Comparison of ENCODE assay signal across 1 cellular context in the genomic region with DNA sequence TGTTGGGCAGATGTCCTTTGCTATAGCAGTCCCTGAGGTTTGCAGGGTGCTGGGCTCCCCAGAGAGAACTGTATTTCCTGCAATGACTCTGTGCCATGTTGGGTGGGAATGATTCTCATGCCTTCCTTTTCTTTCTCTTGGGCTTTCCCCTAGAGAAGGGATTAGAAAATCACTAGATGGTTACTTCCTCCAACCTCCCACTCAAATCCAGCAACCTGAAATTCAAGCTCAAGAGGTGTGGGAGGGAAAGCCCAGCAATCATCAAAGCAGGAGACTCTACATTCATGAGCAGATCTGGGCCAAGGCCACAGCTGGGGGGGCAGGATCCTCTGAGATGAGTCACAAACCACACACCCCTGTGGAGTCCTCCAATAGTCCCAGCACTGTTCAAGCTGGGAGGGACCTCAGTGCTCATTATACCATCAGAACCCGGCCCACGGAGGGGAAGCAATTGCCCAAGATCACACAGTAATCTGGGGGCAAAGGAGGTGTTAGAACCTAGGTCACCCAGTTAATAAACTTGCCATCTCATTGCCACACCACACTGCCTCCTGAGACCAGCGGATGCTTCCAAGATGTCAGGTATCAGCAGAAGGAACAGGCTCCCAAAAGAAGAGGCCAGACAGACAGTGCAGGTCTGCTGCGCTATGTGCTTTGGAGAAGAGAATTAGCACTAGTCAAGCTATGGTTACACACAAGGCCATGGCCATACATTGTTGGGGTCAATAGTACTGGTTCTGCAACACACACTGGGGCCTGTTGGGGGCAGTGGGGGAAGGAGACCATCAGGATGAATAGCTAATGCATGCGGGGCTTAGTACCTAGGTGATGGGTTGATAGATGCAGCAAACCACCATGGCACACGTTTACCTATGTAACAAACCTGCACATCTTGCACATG.
A peak's percentile ranks its signal among the peaks of the same experiment; 100 is the strongest.
TF ChIP-seq lines count a peak whose summit lies in the region.

No MANE protein-coding gene starts in this region.

TF ChIP-seq in HepG2, 621 proteins besides CTCF, POLR2A, EP300 and RAD21 (continued from another document and continues in another):
- TF ChIP-seq, protein P1, sequence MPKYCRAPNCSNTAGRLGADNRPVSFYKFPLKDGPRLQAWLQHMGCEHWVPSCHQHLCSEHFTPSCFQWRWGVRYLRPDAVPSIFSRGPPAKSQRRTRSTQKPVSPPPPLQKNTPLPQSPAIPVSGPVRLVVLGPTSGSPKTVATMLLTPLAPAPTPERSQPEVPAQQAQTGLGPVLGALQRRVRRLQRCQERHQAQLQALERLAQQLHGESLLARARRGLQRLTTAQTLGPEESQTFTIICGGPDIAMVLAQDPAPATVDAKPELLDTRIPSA (CRISPR knock-in tag; IDR thresholded peaks at IDR 0.05; ENCODE audit: borderline replicate concordance): no peak
- TF ChIP-seq SETDB1 (CRISPR knock-in tag; IDR thresholded peaks at IDR 0.05; ENCODE audit: borderline replicate concordance): no peak
- TF ChIP-seq, protein P2, sequence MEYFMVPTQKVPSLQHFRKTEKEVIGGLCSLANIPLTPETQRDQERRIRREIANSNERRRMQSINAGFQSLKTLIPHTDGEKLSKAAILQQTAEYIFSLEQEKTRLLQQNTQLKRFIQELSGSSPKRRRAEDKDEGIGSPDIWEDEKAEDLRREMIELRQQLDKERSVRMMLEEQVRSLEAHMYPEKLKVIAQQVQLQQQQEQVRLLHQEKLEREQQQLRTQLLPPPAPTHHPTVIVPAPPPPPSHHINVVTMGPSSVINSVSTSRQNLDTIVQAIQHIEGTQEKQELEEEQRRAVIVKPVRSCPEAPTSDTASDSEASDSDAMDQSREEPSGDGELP (IDR thresholded peaks at IDR 0.05; ENCODE audit: borderline replicate concordance, low read depth): peak; percentile 76; the same call in 1 of the 2 replicates
- peak; percentile 97 for TF ChIP-seq RARA (CRISPR knock-in tag; IDR thresholded peaks at IDR 0.05)
- TF ChIP-seq ATF7 (IDR thresholded peaks at IDR 0.05): no peak
- TF ChIP-seq ATF7 (CRISPR knock-in tag; IDR thresholded peaks at IDR 0.05): no peak
- no peak for TF ChIP-seq FOXC1 (CRISPR knock-in tag; IDR thresholded peaks at IDR 0.05; ENCODE audit: borderline replicate concordance)
- 0 out of 2 replicates have a peak, but pooled peaks have one; percentile 30 for TF ChIP-seq EHMT2 (IDR thresholded peaks at IDR 0.05; ENCODE audit: borderline replicate concordance, low read depth, low read length)
- TF ChIP-seq NCOR1 (IDR thresholded peaks at IDR 0.05; ENCODE audit: borderline replicate concordance, low read length): no peak
- peak; percentile 77 for TF ChIP-seq NCOA2 (CRISPR knock-in tag; IDR thresholded peaks at IDR 0.05)
- TF ChIP-seq TCF7 (IDR thresholded peaks at IDR 0.05; ENCODE audit: low read depth): peak; percentile 87
- no peak for TF ChIP-seq ZNF33B (CRISPR knock-in tag; IDR thresholded peaks at IDR 0.05)
- peak; percentile 33; the same call in 1 of the 2 replicates for TF ChIP-seq ZNF746 (CRISPR knock-in tag; IDR thresholded peaks at IDR 0.05)
- TF ChIP-seq NR2F2 (IDR thresholded peaks at IDR 0.05; ENCODE audit: borderline replicate concordance, low read depth): no peak
- peak; percentile 83 for TF ChIP-seq SALL1 (CRISPR knock-in tag; IDR thresholded peaks at IDR 0.05)
- no peak for TF ChIP-seq ZNF138 (CRISPR knock-in tag; IDR thresholded peaks at IDR 0.05; ENCODE audit: low read depth)
- TF ChIP-seq, protein P3, sequence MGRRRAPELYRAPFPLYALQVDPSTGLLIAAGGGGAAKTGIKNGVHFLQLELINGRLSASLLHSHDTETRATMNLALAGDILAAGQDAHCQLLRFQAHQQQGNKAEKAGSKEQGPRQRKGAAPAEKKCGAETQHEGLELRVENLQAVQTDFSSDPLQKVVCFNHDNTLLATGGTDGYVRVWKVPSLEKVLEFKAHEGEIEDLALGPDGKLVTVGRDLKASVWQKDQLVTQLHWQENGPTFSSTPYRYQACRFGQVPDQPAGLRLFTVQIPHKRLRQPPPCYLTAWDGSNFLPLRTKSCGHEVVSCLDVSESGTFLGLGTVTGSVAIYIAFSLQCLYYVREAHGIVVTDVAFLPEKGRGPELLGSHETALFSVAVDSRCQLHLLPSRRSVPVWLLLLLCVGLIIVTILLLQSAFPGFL (CRISPR knock-in tag; IDR thresholded peaks at IDR 0.05): no peak
- TF ChIP-seq SNAPC2 (CRISPR knock-in tag; IDR thresholded peaks at IDR 0.05): 0 out of 2 replicates have a peak, but pooled peaks have one; percentile 37
- no peak for TF ChIP-seq SP140L (CRISPR knock-in tag; IDR thresholded peaks at IDR 0.05; ENCODE audit: borderline replicate concordance)
- TF ChIP-seq ZNF354B (CRISPR knock-in tag; IDR thresholded peaks at IDR 0.05): no peak
- TF ChIP-seq KDM3A (CRISPR knock-in tag; IDR thresholded peaks at IDR 0.05; ENCODE audit: low read depth): no peak
- no peak for TF ChIP-seq TOE1 (CRISPR knock-in tag; IDR thresholded peaks at IDR 0.05)
- TF ChIP-seq ZNF329 (CRISPR knock-in tag; IDR thresholded peaks at IDR 0.05; ENCODE audit: low read depth): no peak
- no peak for TF ChIP-seq AGO2 (optimal IDR thresholded peaks at IDR 0.05; ENCODE audit: low read depth, low read length)
- TF ChIP-seq ZMYM4 (CRISPR knock-in tag; IDR thresholded peaks at IDR 0.05): no peak
- TF ChIP-seq RFX5 (IDR thresholded peaks at IDR 0.05; ENCODE audit: low read depth, low read length): no peak
- peak; percentile 51; the same call in 1 of the 2 replicates for TF ChIP-seq CREM (IDR thresholded peaks at IDR 0.05)
- TF ChIP-seq CREM (CRISPR knock-in tag; IDR thresholded peaks at IDR 0.05): no peak
- TF ChIP-seq, protein P4, sequence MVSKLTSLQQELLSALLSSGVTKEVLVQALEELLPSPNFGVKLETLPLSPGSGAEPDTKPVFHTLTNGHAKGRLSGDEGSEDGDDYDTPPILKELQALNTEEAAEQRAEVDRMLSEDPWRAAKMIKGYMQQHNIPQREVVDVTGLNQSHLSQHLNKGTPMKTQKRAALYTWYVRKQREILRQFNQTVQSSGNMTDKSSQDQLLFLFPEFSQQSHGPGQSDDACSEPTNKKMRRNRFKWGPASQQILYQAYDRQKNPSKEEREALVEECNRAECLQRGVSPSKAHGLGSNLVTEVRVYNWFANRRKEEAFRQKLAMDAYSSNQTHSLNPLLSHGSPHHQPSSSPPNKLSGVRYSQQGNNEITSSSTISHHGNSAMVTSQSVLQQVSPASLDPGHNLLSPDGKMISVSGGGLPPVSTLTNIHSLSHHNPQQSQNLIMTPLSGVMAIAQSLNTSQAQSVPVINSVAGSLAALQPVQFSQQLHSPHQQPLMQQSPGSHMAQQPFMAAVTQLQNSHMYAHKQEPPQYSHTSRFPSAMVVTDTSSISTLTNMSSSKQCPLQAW (CRISPR knock-in tag; IDR thresholded peaks at IDR 0.05): peak; percentile 73
- peak; percentile 33; the same call in 1 of the 2 replicates for TF ChIP-seq KDM2A (CRISPR knock-in tag; IDR thresholded peaks at IDR 0.05; ENCODE audit: borderline replicate concordance, low read depth)
- no peak for TF ChIP-seq SRSF9 (IDR thresholded peaks at IDR 0.05; ENCODE audit: borderline replicate concordance, insufficient read depth, low read depth, low read length, poor library complexity, severe bottlenecking)
- TF ChIP-seq, protein P5, sequence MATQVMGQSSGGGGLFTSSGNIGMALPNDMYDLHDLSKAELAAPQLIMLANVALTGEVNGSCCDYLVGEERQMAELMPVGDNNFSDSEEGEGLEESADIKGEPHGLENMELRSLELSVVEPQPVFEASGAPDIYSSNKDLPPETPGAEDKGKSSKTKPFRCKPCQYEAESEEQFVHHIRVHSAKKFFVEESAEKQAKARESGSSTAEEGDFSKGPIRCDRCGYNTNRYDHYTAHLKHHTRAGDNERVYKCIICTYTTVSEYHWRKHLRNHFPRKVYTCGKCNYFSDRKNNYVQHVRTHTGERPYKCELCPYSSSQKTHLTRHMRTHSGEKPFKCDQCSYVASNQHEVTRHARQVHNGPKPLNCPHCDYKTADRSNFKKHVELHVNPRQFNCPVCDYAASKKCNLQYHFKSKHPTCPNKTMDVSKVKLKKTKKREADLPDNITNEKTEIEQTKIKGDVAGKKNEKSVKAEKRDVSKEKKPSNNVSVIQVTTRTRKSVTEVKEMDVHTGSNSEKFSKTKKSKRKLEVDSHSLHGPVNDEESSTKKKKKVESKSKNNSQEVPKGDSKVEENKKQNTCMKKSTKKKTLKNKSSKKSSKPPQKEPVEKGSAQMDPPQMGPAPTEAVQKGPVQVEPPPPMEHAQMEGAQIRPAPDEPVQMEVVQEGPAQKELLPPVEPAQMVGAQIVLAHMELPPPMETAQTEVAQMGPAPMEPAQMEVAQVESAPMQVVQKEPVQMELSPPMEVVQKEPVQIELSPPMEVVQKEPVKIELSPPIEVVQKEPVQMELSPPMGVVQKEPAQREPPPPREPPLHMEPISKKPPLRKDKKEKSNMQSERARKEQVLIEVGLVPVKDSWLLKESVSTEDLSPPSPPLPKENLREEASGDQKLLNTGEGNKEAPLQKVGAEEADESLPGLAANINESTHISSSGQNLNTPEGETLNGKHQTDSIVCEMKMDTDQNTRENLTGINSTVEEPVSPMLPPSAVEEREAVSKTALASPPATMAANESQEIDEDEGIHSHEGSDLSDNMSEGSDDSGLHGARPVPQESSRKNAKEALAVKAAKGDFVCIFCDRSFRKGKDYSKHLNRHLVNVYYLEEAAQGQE (IDR thresholded peaks at IDR 0.05; ENCODE audit: borderline replicate concordance in 1 of 2, low read depth in 1 of 2, low read length in 2 of 2): peak in 1 of 2 experiments; percentile 30; a peak in 1 of 4 replicates
- TF ChIP-seq NR3C1 (CRISPR knock-in tag; IDR thresholded peaks at IDR 0.05): no peak
- TF ChIP-seq, protein P6, sequence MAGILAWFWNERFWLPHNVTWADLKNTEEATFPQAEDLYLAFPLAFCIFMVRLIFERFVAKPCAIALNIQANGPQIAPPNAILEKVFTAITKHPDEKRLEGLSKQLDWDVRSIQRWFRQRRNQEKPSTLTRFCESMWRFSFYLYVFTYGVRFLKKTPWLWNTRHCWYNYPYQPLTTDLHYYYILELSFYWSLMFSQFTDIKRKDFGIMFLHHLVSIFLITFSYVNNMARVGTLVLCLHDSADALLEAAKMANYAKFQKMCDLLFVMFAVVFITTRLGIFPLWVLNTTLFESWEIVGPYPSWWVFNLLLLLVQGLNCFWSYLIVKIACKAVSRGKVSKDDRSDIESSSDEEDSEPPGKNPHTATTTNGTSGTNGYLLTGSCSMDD (CRISPR knock-in tag; IDR thresholded peaks at IDR 0.05): no peak
- TF ChIP-seq ATF1 (CRISPR knock-in tag; IDR thresholded peaks at IDR 0.05): no peak
- TF ChIP-seq FOXO1 (CRISPR knock-in tag; IDR thresholded peaks at IDR 0.05): peak; percentile 14; the same call in 1 of the 2 replicates
- TF ChIP-seq, protein P7, sequence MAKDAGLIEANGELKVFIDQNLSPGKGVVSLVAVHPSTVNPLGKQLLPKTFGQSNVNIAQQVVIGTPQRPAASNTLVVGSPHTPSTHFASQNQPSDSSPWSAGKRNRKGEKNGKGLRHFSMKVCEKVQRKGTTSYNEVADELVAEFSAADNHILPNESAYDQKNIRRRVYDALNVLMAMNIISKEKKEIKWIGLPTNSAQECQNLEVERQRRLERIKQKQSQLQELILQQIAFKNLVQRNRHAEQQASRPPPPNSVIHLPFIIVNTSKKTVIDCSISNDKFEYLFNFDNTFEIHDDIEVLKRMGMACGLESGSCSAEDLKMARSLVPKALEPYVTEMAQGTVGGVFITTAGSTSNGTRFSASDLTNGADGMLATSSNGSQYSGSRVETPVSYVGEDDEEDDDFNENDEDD (CRISPR knock-in tag; IDR thresholded peaks at IDR 0.05; ENCODE audit: borderline replicate concordance): peak; percentile 24; the same call in 1 of the 2 replicates
- no peak for TF ChIP-seq ZFP36 (IDR thresholded peaks at IDR 0.05; ENCODE audit: borderline replicate concordance, low read depth, low read length, partially characterized antibody)
- TF ChIP-seq CREB1 (IDR thresholded peaks at IDR 0.05): no peak
- TF ChIP-seq CREB1 (CRISPR knock-in tag; IDR thresholded peaks at IDR 0.05): peak; percentile 51
- no peak for TF ChIP-seq TBP (CRISPR knock-in tag; IDR thresholded peaks at IDR 0.05)
- TF ChIP-seq, protein P8, sequence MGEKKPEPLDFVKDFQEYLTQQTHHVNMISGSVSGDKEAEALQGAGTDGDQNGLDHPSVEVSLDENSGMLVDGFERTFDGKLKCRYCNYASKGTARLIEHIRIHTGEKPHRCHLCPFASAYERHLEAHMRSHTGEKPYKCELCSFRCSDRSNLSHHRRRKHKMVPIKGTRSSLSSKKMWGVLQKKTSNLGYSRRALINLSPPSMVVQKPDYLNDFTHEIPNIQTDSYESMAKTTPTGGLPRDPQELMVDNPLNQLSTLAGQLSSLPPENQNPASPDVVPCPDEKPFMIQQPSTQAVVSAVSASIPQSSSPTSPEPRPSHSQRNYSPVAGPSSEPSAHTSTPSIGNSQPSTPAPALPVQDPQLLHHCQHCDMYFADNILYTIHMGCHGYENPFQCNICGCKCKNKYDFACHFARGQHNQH (CRISPR knock-in tag; IDR thresholded peaks at IDR 0.05): 0 out of 2 replicates have a peak, but pooled peaks have one; percentile 43
- TF ChIP-seq HOXA7 (CRISPR knock-in tag; IDR thresholded peaks at IDR 0.05): no peak
- no peak for TF ChIP-seq IRX3 (CRISPR knock-in tag; IDR thresholded peaks at IDR 0.05; ENCODE audit: borderline replicate concordance, low read depth)
- no peak for TF ChIP-seq YEATS4 (CRISPR knock-in tag; IDR thresholded peaks at IDR 0.05; ENCODE audit: borderline replicate concordance)
- TF ChIP-seq ZBTB7B (CRISPR knock-in tag; IDR thresholded peaks at IDR 0.05): peak; percentile 42; the same call in 1 of the 2 replicates
- TF ChIP-seq SKI (IDR thresholded peaks at IDR 0.05; ENCODE audit: partially characterized antibody): peak; percentile 81
- TF ChIP-seq BCL6 (CRISPR knock-in tag; IDR thresholded peaks at IDR 0.05): peak; percentile 73
- TF ChIP-seq ZNF577 (CRISPR knock-in tag; IDR thresholded peaks at IDR 0.05; ENCODE audit: borderline replicate concordance, low read depth): no peak
- no peak; the same call in 1 of the 2 replicates for TF ChIP-seq KAT8 (CRISPR knock-in tag; IDR thresholded peaks at IDR 0.05)
- no peak for TF ChIP-seq ERF (CRISPR knock-in tag; IDR thresholded peaks at IDR 0.05)
- TF ChIP-seq, protein P9, sequence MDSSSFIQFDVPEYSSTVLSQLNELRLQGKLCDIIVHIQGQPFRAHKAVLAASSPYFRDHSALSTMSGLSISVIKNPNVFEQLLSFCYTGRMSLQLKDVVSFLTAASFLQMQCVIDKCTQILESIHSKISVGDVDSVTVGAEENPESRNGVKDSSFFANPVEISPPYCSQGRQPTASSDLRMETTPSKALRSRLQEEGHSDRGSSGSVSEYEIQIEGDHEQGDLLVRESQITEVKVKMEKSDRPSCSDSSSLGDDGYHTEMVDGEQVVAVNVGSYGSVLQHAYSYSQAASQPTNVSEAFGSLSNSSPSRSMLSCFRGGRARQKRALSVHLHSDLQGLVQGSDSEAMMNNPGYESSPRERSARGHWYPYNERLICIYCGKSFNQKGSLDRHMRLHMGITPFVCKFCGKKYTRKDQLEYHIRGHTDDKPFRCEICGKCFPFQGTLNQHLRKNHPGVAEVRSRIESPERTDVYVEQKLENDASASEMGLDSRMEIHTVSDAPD (CRISPR knock-in tag; IDR thresholded peaks at IDR 0.05): 0 out of 2 replicates have a peak, but pooled peaks have one; percentile 56
- TF ChIP-seq RXRB (CRISPR knock-in tag; IDR thresholded peaks at IDR 0.05; ENCODE audit: borderline replicate concordance): peak; percentile 86
- no peak for TF ChIP-seq ZNF263 (CRISPR knock-in tag; IDR thresholded peaks at IDR 0.05)
- no peak for TF ChIP-seq ZNF572 (CRISPR knock-in tag; IDR thresholded peaks at IDR 0.05)
- peak; percentile 54; the same call in 1 of the 2 replicates for TF ChIP-seq NR2F6 (IDR thresholded peaks at IDR 0.05)
- peak; percentile 82 for TF ChIP-seq NR2F6 (CRISPR knock-in tag; IDR thresholded peaks at IDR 0.05)
